In genomic region chr9:124555043-124555442, GRCh38 we compare ENCODE assay signal across 20 cellular contexts. TPM values are rescaled to one million over a fixed set of nuclear protein-coding genes. Genes with fewer than 3 reads are reported as not detected.
A peak's percentile ranks its signal among the peaks of the same experiment; 100 is the strongest.
DNase-seq lines count a peak whose midpoint lies in the region; ATAC-seq, FAIRE-seq and TF ChIP-seq lines count a peak whose summit lies in the region.
"Had no signal": no experiment of that assay in that cellular context is flagged by ENCODE, and none has a peak within 500 bp of the region (broad histone marks: within the 10 kb centered on the region; RNA-seq: fewer than 3 reads in every experiment).

No MANE protein-coding gene starts in this region.

- no peak overlapping the region for H3K9ac ChIP-seq in BLaER1 treated with 17β-estradiol and CSF1 and Interleukin-3, amounts not matched to agents 10 nM and 100 nM
- no peak overlapping the region for H3K9ac ChIP-seq in K562 (ENCODE audit: insufficient read depth in 1 of 2, low read depth in 2 of 2, low read length in 2 of 2)
- H3K9ac ChIP-seq: GM23248 had no signal

- no peak overlapping the region for H2AFZ ChIP-seq in K562 (ENCODE audit: low read depth, low read length)
- H2AFZ ChIP-seq: GM23248 had no signal

- no peaks in the 10 kb centered on the region for H3K9me1 ChIP-seq in K562 (ENCODE audit: control insufficient read depth, insufficient read depth, low read length)

- WGBS in K562 (ENCODE audit: insufficient coverage, low coverage, missing lambda C conversion rate): 65% methylated on average over 3 of the region's 3 CpGs

- no peaks in the 10 kb centered on the region for H3K9me3 ChIP-seq in BLaER1 treated with 17β-estradiol and CSF1 and Interleukin-3, amounts not matched to agents 10 nM and 100 nM (replicated peaks in 1 of 11)
- H3K9me3 ChIP-seq in K562 (replicated peaks; ENCODE audit: control insufficient read depth, insufficient read depth, low read depth, low read length): no peaks in the 10 kb centered on the region
- H3K9me3 ChIP-seq in mucosa of descending colon: no peaks in the 10 kb centered on the region

- no peak for TF ChIP-seq POLR2A in K562 (conservative IDR thresholded peaks at IDR 0.05)

- TF ChIP-seq CTCF in K562 (IDR thresholded peaks at IDR 0.05 in 2 of 3, conservative IDR thresholded peaks at IDR 0.05 in 1 of 3; ENCODE audit: insufficient read depth in 2 of 3, low read depth in 1 of 3, low read length in 3 of 3): no peak
- TF ChIP-seq CTCF in mucosa of descending colon (IDR thresholded peaks at IDR 0.05): no peak

- no peaks in the 10 kb centered on the region for H3K27me3 ChIP-seq in BLaER1 treated with 17β-estradiol and CSF1 and Interleukin-3, amounts not matched to agents 10 nM and 100 nM
- H3K27me3 ChIP-seq in K562 (ENCODE audit: control insufficient read depth in 2 of 2, insufficient read depth in 2 of 2, low read length in 2 of 2): no peaks in the 10 kb centered on the region

- FAIRE-seq in K562 (lab: Jason Lieb, UNC): no peak
- FAIRE-seq: GM12878, GM18507, HTR-8/SVneo had no signal

- intact Hi-C loops in K562 (cut with micrococcal nuclease) (loop anchor here (5.0 kb wide), 1 partner anchor 42 kb away; no protein-coding TSS in a partner anchor), mucosa of descending colon (cut with DNase I, micrococcal nuclease) (no loop called here)

- H3K79me2 ChIP-seq in K562 (ENCODE audit: control insufficient read depth, insufficient read depth, low read length): no peaks in the 10 kb centered on the region

- H3K4me1 ChIP-seq in BLaER1 treated with 17β-estradiol and CSF1 and Interleukin-3, amounts not matched to agents 10 nM and 100 nM: peaks cover 13 to 27% (median 22%) of the 10 kb centered on the region in 10 experiments; a peak in 19 of 20 replicates
- H3K4me1 ChIP-seq in K562 (replicated peaks in 1 of 2; ENCODE audit: control insufficient read depth in 2 of 2, insufficient read depth in 2 of 2, low read length in 2 of 2) (peaks cover 0 to 10% of the 10 kb centered on the region in 2 experiments; a peak in 3 of 5 replicates), mucosa of descending colon (ENCODE audit: low read depth) (no peaks in the 10 kb centered on the region)

- in situ Hi-C loops in K562 (cut with MboI): no loop called here

- no peak for TF ChIP-seq RAD21 in K562 (CRISPR knock-in tag; conservative IDR thresholded peaks at IDR 0.05 in 1 of 2, IDR thresholded peaks at IDR 0.05 in 1 of 2)

- no peak overlapping the region for H3K4me3 ChIP-seq in BLaER1 treated with 17β-estradiol and CSF1 and Interleukin-3, amounts not matched to agents 10 nM and 100 nM
- H3K4me3 ChIP-seq in K562: no peak overlapping the region
- H3K4me3 ChIP-seq in mucosa of descending colon: no peak overlapping the region
- H3K4me3 ChIP-seq: GM12878, GM23248 had no signal

- ATAC-seq in K562 (no peak), mucosa of descending colon (peak; percentile 88), HG03139 (IDR thresholded peaks at IDR 0.05; ENCODE audit: unreplicated experiment) (no peak)
- ATAC-seq: GM12878, HCT116 had no signal

- H3K36me3 ChIP-seq in BLaER1 treated with 17β-estradiol and CSF1 and Interleukin-3, amounts not matched to agents 10 nM and 100 nM: 0 out of 22 replicates have a peak, but pooled peaks cover 0 to 3% (median 0%) of the 10 kb centered on the region in 11 experiments
- H3K36me3 ChIP-seq in K562 (ENCODE audit: control insufficient read depth, insufficient read depth, low read length) (peaks cover 32% of the 10 kb centered on the region), mucosa of descending colon (ENCODE audit: low read depth) (no peaks in the 10 kb centered on the region)

- H3K27ac ChIP-seq in BLaER1 treated with 17β-estradiol and CSF1 and Interleukin-3, amounts not matched to agents 10 nM and 100 nM: no peak overlapping the region
- H3K27ac ChIP-seq in K562 (ENCODE audit: extremely low read depth, low read depth, low read length): no peak overlapping the region

- POLR2A ChIA-PET in K562 (lab: Yijun Ruan, JAX): interaction anchor here (0.6 to 0.9 kb wide), 2 partner anchors 18 to 202 kb away, joined by 3 read pairs; no protein-coding TSS in a partner anchor

- DNase-seq in MV-4-11 (lab: John Stamatoyannopoulos, UW) (peak; percentile 32), K562 (ENCODE audit: extremely low read depth in 1 of 4, low spot score in 3 of 4) (no peak), mucosa of descending colon (no peak), T-helper 2 cell (no peak), NCI-H446 treated with DMSO at 0.1 percent for 48 hours (lab: John Stamatoyannopoulos, UW) (no peak), EL (no peak)
- DNase-seq: ACHN; C1 segment of cervical spinal cord; Calu3; CD4-positive, alpha-beta T cell; DMS 273 treated with DMSO at 0.1 percent for 48 hours; GM23248 had no signal

- no peak for TF ChIP-seq EP300 in K562 (IDR thresholded peaks at IDR 0.05; ENCODE audit: low read length)

- no TSS peak for BruUV-seq in K562 (replicated peaks; lab: Mats Ljungman, UMichigan)

- H4K20me1 ChIP-seq in BLaER1 treated with 17β-estradiol and CSF1 and Interleukin-3, amounts not matched to agents 10 nM and 100 nM: no peaks in the 10 kb centered on the region
- peaks cover 6% of the 10 kb centered on the region; the same call in 1 of the 2 replicates for H4K20me1 ChIP-seq in K562 (replicated peaks; ENCODE audit: control insufficient read depth, insufficient read depth, low read length)

- H3K4me2 ChIP-seq in BLaER1 treated with 17β-estradiol and CSF1 and Interleukin-3, amounts not matched to agents 10 nM and 100 nM: peak overlapping the region in 9 of 11 experiments; percentile 15 to 59 (median 43); a peak in 17 of 22 replicates
- H3K4me2 ChIP-seq in K562 (ENCODE audit: insufficient read depth, low read length): no peak overlapping the region

- CTCF ChIA-PET in K562 (lab: Yijun Ruan, JAX; ENCODE audit: low intra/inter-chr PET ratio): interaction anchor here (0.8 kb wide), 1 partner anchor 156 kb away, joined by 3 read pairs; no protein-coding TSS in a partner anchor

TF ChIP-seq in K562, 482 proteins besides CTCF, POLR2A, EP300 and RAD21:
- TF ChIP-seq POLR2B (IDR thresholded peaks at IDR 0.05; ENCODE audit: low read depth, partially characterized antibody): no peak
- peak; percentile 17 for TF ChIP-seq MEIS2 (IDR thresholded peaks at IDR 0.05; ENCODE audit: partially characterized antibody)
TF ChIP-seq in K562: peak in this region for 1.

RNA-seq across cellular contexts. Expression of gene NR5A1, which starts 47.8 kb away (rescaled TPM):
- total RNA-seq in K562 (2011; cell fraction: chromatin; rRNA removed; ENCODE audit: low replicate concordance): 0.65 TPM in 1 of 2 replicates, not detected in the other
- total RNA-seq in K562 (2011; cell fraction: nucleolus; rRNA removed): not detected in 2 replicates
- 0.15 TPM in 1 of 2 replicates, not detected in the other for total RNA-seq in K562 (2011; cell fraction: nucleoplasm; rRNA removed)
- total RNA-seq in K562 (2014; rRNA removed): 0.32 TPM in 1 of 2 replicates, not detected in the other
- total RNA-seq in K562 (2014; rRNA removed; fragmentation: Illumina TruSeq; extraction: Trizol): not detected in 2 replicates
- total RNA-seq in K562 (2015; rRNA removed; fragmentation: Illumina TruSeq; extraction: Trizol): not detected in 2 replicates
- total RNA-seq in K562 (2021): 0.20 and 0.40 TPM in 2 replicates
- 0.11 TPM in 1 of 2 replicates, not detected in the other for polyA plus RNA-seq in K562 (2011; rRNA removed)
- polyA plus RNA-seq in K562 (2011; cell fraction: cytosol; rRNA removed): 0.49 TPM in 1 of 2 replicates, not detected in the other
- 0.26 TPM in 1 of 2 replicates, not detected in the other for polyA plus RNA-seq in K562 (2011; cell fraction: nucleus; rRNA removed)
- not detected in 2 replicates for polyA plus RNA-seq in K562 (2012)
- polyA plus RNA-seq in K562 (2014; fragmentation: Illumina TruSeq; extraction: Trizol): not detected in 2 replicates
- not detected for polyA plus RNA-seq in K562 (2014; fragmentation: Nextera tagmentation; extraction: Ambion mirVana)
- polyA plus RNA-seq in K562 (2014; rRNA removed): not detected in 2 replicates
- polyA minus RNA-seq in K562 (2011; rRNA and poly(A)+ RNA removed): not detected in 2 replicates
- not detected in 2 replicates for polyA minus RNA-seq in K562 (2011; cell fraction: cytosol; rRNA and poly(A)+ RNA removed)
- 0.27 TPM in 1 of 2 replicates, not detected in the other for polyA minus RNA-seq in K562 (2011; cell fraction: nucleus; rRNA and poly(A)+ RNA removed)
- total RNA-seq in mucosa of descending colon: under 1 TPM in 1 of 3 donors, not detected in 2; 0.12 TPM
- total RNA-seq: A172; Calu3; CD4-positive, alpha-beta T cell; Daoy; GM23248 had no signal
- polyA plus RNA-seq: GM23248 had no signal
